ENCODE assay signal across 19 cellular contexts in genomic region chr20:46751856-46752255, GRCh38. TPM values are rescaled to one million over a fixed set of nuclear protein-coding genes. Genes with fewer than 3 reads are reported as not detected.
DNase-seq lines count a peak whose midpoint lies in the region; ATAC-seq and TF ChIP-seq lines count a peak whose summit lies in the region.
"Had no signal": no experiment of that assay in that cellular context is flagged by ENCODE, and none has a peak within 500 bp of the region (broad histone marks: within the 10 kb centered on the region; RNA-seq: fewer than 3 reads in every experiment).

No MANE protein-coding gene starts in this region.

- H3K4me1 ChIP-seq in HCT116 (ENCODE audit: control insufficient read depth in 1 of 2, insufficient read depth in 2 of 2, low read length in 2 of 2): peaks cover 3 to 22% of the 10 kb centered on the region in 2 experiments; a peak in 3 of 4 replicates
- no peaks in the 10 kb centered on the region for H3K4me1 ChIP-seq in upper lobe of left lung
- H3K4me1 ChIP-seq: adrenal gland, BLaER1 had no signal

- CTCF ChIA-PET in HCT116 (lab: Charles Lee): interaction anchor here (0.9 to 2.4 kb wide), 5 partner anchors 17 to 632 kb away, joined by 3 to 22 read pairs (median 5); partner anchors contain the start of gene TP53RK

- H4K20me1 ChIP-seq in HCT116 (ENCODE audit: insufficient read depth): no peaks in the 10 kb centered on the region
- H4K20me1 ChIP-seq: BLaER1 had no signal

- H3K4me3 ChIP-seq in HCT116 (replicated peaks in 1 of 2; ENCODE audit: low read depth in 1 of 2, low read length in 2 of 2) (no peak overlapping the region), upper lobe of left lung (no peak overlapping the region)
- H3K4me3 ChIP-seq: adrenal gland, BLaER1, neural progenitor cell had no signal

- RAD21 ChIA-PET in HCT116 (lab: Charles Lee; ENCODE audit: low non-redundant PET in 1 of 2, low total read pairs in 2 of 2, uncharacterized antibody in 2 of 2, unreplicated experiment in 2 of 2): no interaction called here

- no TSS peak for BruUV-seq in HCT116 (replicated peaks; lab: Mats Ljungman, UMichigan)

- TF ChIP-seq EP300 in upper lobe of left lung (IDR thresholded peaks at IDR 0.05): no peak

- intact Hi-C loops in HCT116 (cut with micrococcal nuclease): loop anchor here (2.0 to 10.0 kb wide), 2 partner anchors 273 to 449 kb away; no protein-coding TSS in a partner anchor

- no peaks in the 10 kb centered on the region for H3K27me3 ChIP-seq in HCT116 (ENCODE audit: insufficient read depth, low read length)
- no peaks in the 10 kb centered on the region for H3K27me3 ChIP-seq in upper lobe of left lung
- H3K27me3 ChIP-seq: BLaER1, neural progenitor cell had no signal

- H3K27ac Mint-ChIP-seq in glutamatergic neuron (ENCODE audit: unreplicated experiment): peak overlapping the region; percentile 11
- H3K27ac Mint-ChIP-seq in activated T-cell treated with anti-CD3 and anti-CD28 coated beads, Interleukin-2, amount 50 U/mL, for 24 hours: no peak overlapping the region

- H3K9me3 ChIP-seq in HCT116 (ENCODE audit: control insufficient read depth in 1 of 2, insufficient read depth in 1 of 2, low read depth in 1 of 2, low read length in 2 of 2) (no peaks in the 10 kb centered on the region), upper lobe of left lung (no peaks in the 10 kb centered on the region)
- H3K9me3 ChIP-seq: adrenal gland, BLaER1 had no signal

- peaks cover 2% of the 10 kb centered on the region for H3K9me3 Mint-ChIP-seq in glutamatergic neuron (ENCODE audit: unreplicated experiment)
- no peaks in the 10 kb centered on the region for H3K9me3 Mint-ChIP-seq in activated T-cell treated with anti-CD3 and anti-CD28 coated beads, Interleukin-2, amount 50 U/mL, for 24 hours
- H3K9me3 Mint-ChIP-seq: neural progenitor cell had no signal

- TF ChIP-seq POLR2A in HCT116 (IDR thresholded peaks at IDR 0.05; ENCODE audit: borderline replicate concordance, extremely low read depth, insufficient read depth, insufficient read length) (no peak), upper lobe of left lung (IDR thresholded peaks at IDR 0.05) (no peak)

- TF ChIP-seq CTCF in HCT116 (IDR thresholded peaks at IDR 0.05 in 2 of 3, conservative IDR thresholded peaks at IDR 0.05 in 1 of 3; ENCODE audit: borderline replicate concordance in 1 of 3, insufficient read depth in 1 of 3, low read depth in 2 of 3, low read length in 2 of 3): no peak
- TF ChIP-seq CTCF in glutamatergic neuron (IDR thresholded peaks at IDR 0.05; ENCODE audit: partially characterized antibody, unreplicated experiment): no peak
- TF ChIP-seq CTCF in upper lobe of left lung (IDR thresholded peaks at IDR 0.05): no peak

- H3K9ac ChIP-seq in HCT116 (ENCODE audit: low read length): no peak overlapping the region
- H3K9ac ChIP-seq: BLaER1, KMS-11, neural progenitor cell had no signal

- H3K36me3 Mint-ChIP-seq in glutamatergic neuron (ENCODE audit: unreplicated experiment): no peaks in the 10 kb centered on the region
- no peaks in the 10 kb centered on the region for H3K36me3 Mint-ChIP-seq in activated T-cell treated with anti-CD3 and anti-CD28 coated beads, Interleukin-2, amount 50 U/mL, for 24 hours (ENCODE audit: low read depth)
- H3K36me3 Mint-ChIP-seq: neural progenitor cell had no signal

- WGBS in upper lobe of left lung, 2 donors: 75 to 77% methylated on average over 9 of the region's 9 CpGs

- POLR2A ChIA-PET in HCT116 (lab: Charles Lee): no interaction called here

- H3K36me3 ChIP-seq in HCT116 (ENCODE audit: control insufficient read depth in 1 of 2, insufficient read depth in 2 of 2, low read length in 2 of 2) (no peaks in the 10 kb centered on the region), upper lobe of left lung (no peaks in the 10 kb centered on the region)
- H3K36me3 ChIP-seq: adrenal gland, BLaER1, neural progenitor cell had no signal

- peak overlapping the region; percentile 37 for H2AFZ ChIP-seq in HCT116 (ENCODE audit: low read depth, low read length, poor library complexity, severe bottlenecking)
- H2AFZ ChIP-seq: neural progenitor cell had no signal

- DNase-seq in AG20443 (ENCODE audit: low spot score) (peak; percentile 87), HCT116 (ENCODE audit: low read depth, low spot score) (no peak), SHP77 treated with DMSO at 0.1 percent for 48 hours (lab: John Stamatoyannopoulos, UW) (peak; percentile 83), glutamatergic neuron (no peak), NCI-H2107 treated with DMSO at 0.1 percent for 48 hours (lab: John Stamatoyannopoulos, UW; ENCODE audit: unreplicated experiment) (no peak), upper lobe of left lung (no peak)
- DNase-seq in activated T-cell treated with anti-CD3 and anti-CD28 coated beads, Interleukin-2, amount 50 U/mL, for 24 hours: no peak
- DNase-seq: activated CD4-positive, alpha-beta T cell treated with anti-CD3 and anti-CD28 coated beads, Interleukin-2, amount 50 U/mL, for 4 hours; activated T-cell treated with anti-CD3 and anti-CD28 coated beads, Interleukin-2, amount 50 U/mL, for 48 hours; adrenal gland; DND-41; islet precursor cell; mesenchymal stem cell; retina; stimulated activated CD4-positive, alpha-beta T cell treated with anti-CD3 and anti-CD28 coated beads, Interleukin-2, amount 100 ng/mL, for 24 hours had no signal

- H3K79me2 ChIP-seq in HCT116 (ENCODE audit: insufficient read depth, low read length): no peaks in the 10 kb centered on the region

- no peak overlapping the region for H3K4me2 ChIP-seq in HCT116 (ENCODE audit: low read length)
- H3K4me2 ChIP-seq: BLaER1, KMS-11, neural progenitor cell had no signal

- no peak for TF ChIP-seq RAD21 in HCT116 (IDR thresholded peaks at IDR 0.05; ENCODE audit: low read depth)

- H3K4me1 Mint-ChIP-seq in glutamatergic neuron (ENCODE audit: low read depth, unreplicated experiment): peaks cover 18% of the 10 kb centered on the region
- no peaks in the 10 kb centered on the region for H3K4me1 Mint-ChIP-seq in activated T-cell treated with anti-CD3 and anti-CD28 coated beads, Interleukin-2, amount 50 U/mL, for 24 hours (ENCODE audit: low read depth)

- no peaks in the 10 kb centered on the region for H3K9me2 ChIP-seq in HCT116 (ENCODE audit: insufficient read depth)

- H3K27ac ChIP-seq in HCT116 (ENCODE audit: low read depth, low read length) (no peak overlapping the region), upper lobe of left lung (no peak overlapping the region)
- H3K27ac ChIP-seq: adrenal gland, BLaER1, KMS-11, neural progenitor cell had no signal

- ATAC-seq in HCT116: no peak
- no peak for ATAC-seq in HG03135 (IDR thresholded peaks at IDR 0.05; ENCODE audit: unreplicated experiment)
- ATAC-seq in upper lobe of left lung (ENCODE audit: low FRiP score in 2 of 2): no peak

- peaks cover 2% of the 10 kb centered on the region for H3K27me3 Mint-ChIP-seq in glutamatergic neuron (ENCODE audit: unreplicated experiment)
- H3K27me3 Mint-ChIP-seq in activated T-cell treated with anti-CD3 and anti-CD28 coated beads, Interleukin-2, amount 50 U/mL, for 24 hours: peaks cover 50% of the 10 kb centered on the region

- H3K4me3 Mint-ChIP-seq in glutamatergic neuron (ENCODE audit: unreplicated experiment): no peak overlapping the region
- H3K4me3 Mint-ChIP-seq in activated T-cell treated with anti-CD3 and anti-CD28 coated beads, Interleukin-2, amount 50 U/mL, for 24 hours: no peak overlapping the region
- H3K4me3 Mint-ChIP-seq: neural progenitor cell had no signal

TF ChIP-seq in HCT116, 20 proteins besides CTCF, POLR2A, EP300 and RAD21:
- TF ChIP-seq ATF3 (IDR thresholded peaks at IDR 0.05) (no peak), SP1 (IDR thresholded peaks at IDR 0.05; ENCODE audit: low read depth) (no peak), EGR1 (IDR thresholded peaks at IDR 0.05; ENCODE audit: low read depth) (no peak), CEBPB (IDR thresholded peaks at IDR 0.05; ENCODE audit: low read depth) (no peak), EZH2 (IDR thresholded peaks at IDR 0.05) (no peak), YY1 (IDR thresholded peaks at IDR 0.05; ENCODE audit: extremely low read depth, insufficient replicate concordance, low read depth, low read length) (no peak)

RNA-seq across cellular contexts. Expression of gene SLC2A10, which starts 42.4 kb away (rescaled TPM):
- total RNA-seq in HCT116 (2021; ENCODE audit: unreplicated experiment): 0.05 TPM
- 0.01 TPM in 1 of 2 replicates, not detected in the other for polyA plus RNA-seq in HCT116 (2012)
- total RNA-seq in glutamatergic neuron (ENCODE audit: unreplicated experiment): 0.37 TPM
- 10 to 100 TPM in 4 of 6 donors, 1 to 10 TPM in 2; 5.5 to 93.2 (median 13.8) TPM for total RNA-seq in upper lobe of left lung

Comparison
In these comparisons a context has a peak if more than half of its experiments do, and no peak if none do; other contexts are left out.
1. DNase-seq: peak in AG20443 (single experiment) and SHP77 treated with DMSO at 0.1 percent for 48 hours (single experiment); none in HCT116 (single experiment), glutamatergic neuron (single experiment), NCI-H2107 treated with DMSO at 0.1 percent for 48 hours (single experiment), activated T-cell treated with anti-CD3 and anti-CD28 coated beads, Interleukin-2, amount 50 U/mL, for 24 hours (single experiment) and upper lobe of left lung (0 of 2).